Comparison of ENCODE assay signal across 10 cellular contexts in the genomic region with DNA sequence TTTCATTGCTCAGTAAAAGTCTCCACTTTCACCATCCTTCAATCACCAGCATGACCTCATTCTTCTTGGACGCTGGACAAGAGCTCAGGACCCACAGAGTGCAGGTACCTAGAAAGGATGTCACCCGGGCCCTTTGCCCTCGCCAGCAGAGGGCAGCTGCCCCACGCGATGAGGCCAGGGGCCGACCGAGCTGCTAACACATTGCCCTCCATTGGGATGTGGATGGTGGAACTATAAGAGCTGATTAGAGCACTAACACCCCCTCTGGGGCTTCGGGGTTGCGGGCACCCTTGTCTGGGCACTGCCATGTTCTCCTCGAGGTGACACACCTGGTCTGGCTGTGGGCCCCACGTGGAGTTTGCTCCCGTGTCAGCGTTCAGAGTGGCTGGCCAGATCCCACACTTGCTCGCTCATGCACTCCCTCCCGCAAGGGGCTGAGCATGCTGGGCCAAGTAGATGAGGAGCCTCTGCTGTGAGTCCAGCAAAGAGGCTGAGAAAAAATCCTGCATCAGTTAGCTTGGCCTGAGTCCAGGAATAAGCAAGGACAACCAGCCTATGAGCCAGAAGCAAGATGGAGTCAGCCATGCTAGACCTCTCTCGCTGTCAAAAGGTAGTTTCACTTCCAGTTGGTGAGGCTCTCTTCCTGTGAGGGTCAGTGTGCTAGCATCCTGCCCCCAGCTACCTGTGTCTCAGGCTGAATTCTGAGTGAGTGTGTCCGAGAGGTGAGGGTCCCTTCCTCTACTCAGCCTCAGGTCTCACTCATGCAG. TPM values are rescaled to one million over a fixed set of nuclear protein-coding genes. Genes with fewer than 3 reads are reported as not detected.
A peak's percentile ranks its signal among the peaks of the same experiment; 100 is the strongest.
DNase-seq lines count a peak whose midpoint lies in the region; ATAC-seq and TF ChIP-seq lines count a peak whose summit lies in the region.
"Had no signal": no experiment of that assay in that cellular context is flagged by ENCODE, and none has a peak within 500 bp of the region (broad histone marks: within the 10 kb centered on the region; RNA-seq: fewer than 3 reads in every experiment).

No MANE protein-coding gene starts in this region.

- peaks cover 9 to 33% (median 27%) of the 10 kb centered on the region in 11 experiments; a peak in 20 of 22 replicates for H3K9me3 ChIP-seq in BLaER1 treated with 17β-estradiol and CSF1 and Interleukin-3, amounts not matched to agents 10 nM and 100 nM (replicated peaks in 1 of 11)
- H3K9me3 ChIP-seq in WERI-Rb-1 (ENCODE audit: severe bottlenecking) (peaks cover 5% of the 10 kb centered on the region), left lung (no peaks in the 10 kb centered on the region)

- no peaks in the 10 kb centered on the region for H4K20me1 ChIP-seq in BLaER1 treated with 17β-estradiol and CSF1 and Interleukin-3, amounts not matched to agents 10 nM and 100 nM

- ATAC-seq in left lung: peak; percentile 21
- no peak for ATAC-seq in HG03108 (IDR thresholded peaks at IDR 0.05; ENCODE audit: unreplicated experiment)

- no peak overlapping the region for H3K9ac ChIP-seq in BLaER1 treated with 17β-estradiol and CSF1 and Interleukin-3, amounts not matched to agents 10 nM and 100 nM

- H3K36me3 Mint-ChIP-seq in glutamatergic neuron (ENCODE audit: unreplicated experiment): peaks cover 5% of the 10 kb centered on the region

- H3K27me3 ChIP-seq in BLaER1 treated with 17β-estradiol and CSF1 and Interleukin-3, amounts not matched to agents 10 nM and 100 nM: no peaks in the 10 kb centered on the region
- H3K27me3 ChIP-seq in WERI-Rb-1 (ENCODE audit: insufficient read depth, low read depth, severe bottlenecking) (peaks cover 93% of the 10 kb centered on the region), left lung (peaks cover 4 to 33% of the 10 kb centered on the region in 2 donors)

- intact Hi-C loops in left lung (cut with DNase I): no loop called here

- no peak overlapping the region for H3K27ac Mint-ChIP-seq in glutamatergic neuron (ENCODE audit: unreplicated experiment)

- H3K9me3 Mint-ChIP-seq in glutamatergic neuron (ENCODE audit: unreplicated experiment): peaks cover 12% of the 10 kb centered on the region

- no peak for DNase-seq in HFF-Myc (ENCODE audit: extremely low read depth, low read depth)
- DNase-seq in WERI-Rb-1: no peak
- peak in 1 of 2 donors; percentile 76 for DNase-seq in left lung
- DNase-seq in glutamatergic neuron: no peak
- DNase-seq in HuH-7.5 (ENCODE audit: low spot score): no peak
- no peak for DNase-seq in GM19238 (ENCODE audit: insufficient read length, low spot score)
- DNase-seq: effector CD4-positive, alpha-beta T cell had no signal

- no peaks in the 10 kb centered on the region for H3K27me3 Mint-ChIP-seq in glutamatergic neuron (ENCODE audit: unreplicated experiment)

- no peaks in the 10 kb centered on the region for H3K36me3 ChIP-seq in BLaER1 treated with 17β-estradiol and CSF1 and Interleukin-3, amounts not matched to agents 10 nM and 100 nM
- H3K36me3 ChIP-seq in WERI-Rb-1: no peaks in the 10 kb centered on the region
- no peaks in the 10 kb centered on the region for H3K36me3 ChIP-seq in left lung

- peaks cover 2% of the 10 kb centered on the region for H3K4me1 Mint-ChIP-seq in glutamatergic neuron (ENCODE audit: low read depth, unreplicated experiment)

- peak; percentile 19 for TF ChIP-seq CTCF in HFF-Myc (IDR thresholded peaks at IDR 0.05; ENCODE audit: low read depth, low read length, missing control alignments)
- TF ChIP-seq CTCF in WERI-Rb-1 (IDR thresholded peaks at IDR 0.05; ENCODE audit: low read depth, low read length): peak; percentile 39; the same call in 1 of the 2 replicates
- no peak for TF ChIP-seq CTCF in left lung (IDR thresholded peaks at IDR 0.05)
- TF ChIP-seq CTCF in glutamatergic neuron (IDR thresholded peaks at IDR 0.05; ENCODE audit: partially characterized antibody, unreplicated experiment): no peak

- H3K4me3 ChIP-seq in BLaER1 treated with 17β-estradiol and CSF1 and Interleukin-3, amounts not matched to agents 10 nM and 100 nM: no peak overlapping the region
- H3K4me3 ChIP-seq in HFF-Myc (replicated peaks; ENCODE audit: low read depth, low read length): no peak overlapping the region
- H3K4me3 ChIP-seq in WERI-Rb-1 (ENCODE audit: low read depth, low read length): no peak overlapping the region
- no peak overlapping the region for H3K4me3 ChIP-seq in left lung

- H3K4me3 Mint-ChIP-seq in glutamatergic neuron (ENCODE audit: unreplicated experiment): no peak overlapping the region

- H3K27ac ChIP-seq in BLaER1 treated with 17β-estradiol and CSF1 and Interleukin-3, amounts not matched to agents 10 nM and 100 nM: peak overlapping the region in 2 of 11 experiments; percentile 16 to 27; a peak in 3 of 22 replicates
- H3K27ac ChIP-seq in WERI-Rb-1: no peak overlapping the region
- no peak overlapping the region for H3K27ac ChIP-seq in left lung

- peak overlapping the region; percentile 21 to 80 (median 66); a peak in 21 of 22 replicates for H3K4me2 ChIP-seq in BLaER1 treated with 17β-estradiol and CSF1 and Interleukin-3, amounts not matched to agents 10 nM and 100 nM

- peaks cover 27 to 39% (median 35%) of the 10 kb centered on the region in 10 experiments for H3K4me1 ChIP-seq in BLaER1 treated with 17β-estradiol and CSF1 and Interleukin-3, amounts not matched to agents 10 nM and 100 nM
- no peaks in the 10 kb centered on the region for H3K4me1 ChIP-seq in left lung

RNA-seq across cellular contexts. Expression of a gene that starts 9.8 kb away (rescaled TPM):
- total RNA-seq in left lung: not detected
- not detected for total RNA-seq in glutamatergic neuron (ENCODE audit: unreplicated experiment)
- total RNA-seq: mononuclear cell had no signal

RNA-seq across cellular contexts. Expression of a gene that starts 43.6 kb away (rescaled TPM):
- total RNA-seq in left lung: 10 to 100 TPM in 1 of 2 donors, 1 to 10 TPM in 1; 3.4 to 16.5 TPM
- 5.4 TPM for total RNA-seq in glutamatergic neuron (ENCODE audit: unreplicated experiment)

RNA-seq across cellular contexts. Expression of a gene that starts 56.9 kb away (rescaled TPM):
- total RNA-seq in left lung (1,000 to 10,000 TPM; 1,902 to 2,455 TPM), glutamatergic neuron (ENCODE audit: unreplicated experiment) (159 TPM)

Comparison
In these comparisons a context has a peak if more than half of its experiments do, and no peak if none do; other contexts are left out.
1. CTCF ChIP-seq: peak in HFF-Myc (single experiment) and WERI-Rb-1 (single experiment); none in left lung (0 of 2) and glutamatergic neuron (single experiment).
2. RNA of a gene that starts 56.9 kb away (total RNA-seq): 1,902 to 2,455 TPM in left lung; 159 TPM in glutamatergic neuron (single experiment); every median in the first group is over 10 times any median in the second.